In the genomic region with DNA sequence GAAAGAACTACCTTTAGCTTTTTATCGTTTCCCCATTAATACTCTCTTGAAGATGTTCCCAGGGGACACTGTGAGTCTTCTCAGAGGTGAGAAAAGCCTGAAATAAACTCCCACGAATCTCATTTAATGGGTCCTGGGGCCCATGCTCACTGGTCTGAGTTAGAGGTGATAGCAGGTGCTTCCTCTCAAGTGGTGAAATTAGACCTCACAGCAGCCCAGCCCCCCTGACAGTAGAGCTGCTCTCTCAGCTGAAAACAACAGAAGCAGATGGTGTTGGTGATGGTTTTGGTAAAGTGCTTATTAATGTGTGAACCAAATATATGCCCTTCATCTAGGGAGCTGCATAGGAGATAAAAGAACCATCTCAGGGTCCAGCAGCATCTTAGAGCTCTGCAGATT, we compare ENCODE assay signal across 8 cellular contexts.
DNase-seq lines count a peak whose midpoint lies in the region; ATAC-seq and TF ChIP-seq lines count a peak whose summit lies in the region.

No MANE protein-coding gene starts in this region.

- no peak for TF ChIP-seq POLR2A in tibial nerve (IDR thresholded peaks at IDR 0.05)

- peak overlapping the region; percentile 65 for H3K4me2 ChIP-seq in DND-41 (ENCODE audit: insufficient read depth, low read length)

- peaks cover 14% of the 10 kb centered on the region for H3K4me1 Mint-ChIP-seq in activated CD4-positive, alpha-beta memory T cell treated with anti-CD3 and anti-CD28 coated beads for 36 hours (ENCODE audit: low read depth)

- WGBS in tibial nerve, 2 donors = 52% methylated on average over 2 of the region's 2 CpGs

- H3K4me3 ChIP-seq in DND-41 (ENCODE audit: low read depth in 1 of 2, low read length in 2 of 2) (peak overlapping the region in 1 of 2 experiments; percentile 35; a peak in 2 of 4 replicates), duodenal mucosa (ENCODE audit: low read depth in 1 of 2, low read length in 2 of 2) (peak overlapping the region; percentile 40 to 44), tibial nerve (no peak overlapping the region)

- H3K4me1 ChIP-seq in DND-41 (ENCODE audit: insufficient read depth, low read length) (peaks cover 64% of the 10 kb centered on the region), duodenal mucosa (ENCODE audit: control insufficient read depth in 1 of 2, insufficient read depth in 2 of 2, low read length in 2 of 2) (peaks cover 4 to 8% of the 10 kb centered on the region in 2 donors), tibial nerve (peaks cover 0 to 3% (median 0%) of the 10 kb centered on the region in 4 donors)

- H3K27ac Mint-ChIP-seq in activated CD4-positive, alpha-beta memory T cell treated with anti-CD3 and anti-CD28 coated beads for 36 hours = no peak overlapping the region

- H3K27ac ChIP-seq in DND-41 (ENCODE audit: low read length) = peak overlapping the region; percentile 77
- H3K27ac ChIP-seq in duodenal mucosa (ENCODE audit: low read depth, low read length) = no peak overlapping the region
- H3K27ac ChIP-seq in tibial nerve = peak overlapping the region in 1 of 4 donors; percentile 23

- no peaks in the 10 kb centered on the region for H3K9me3 Mint-ChIP-seq in activated CD4-positive, alpha-beta memory T cell treated with anti-CD3 and anti-CD28 coated beads for 36 hours

- no peaks in the 10 kb centered on the region for H3K9me3 ChIP-seq in DND-41 (ENCODE audit: insufficient read depth, low read length, severe bottlenecking)
- H3K9me3 ChIP-seq in duodenal mucosa (ENCODE audit: control insufficient read depth in 1 of 2, low read length in 2 of 2) = no peaks in the 10 kb centered on the region
- no peaks in the 10 kb centered on the region for H3K9me3 ChIP-seq in tibial nerve

- H3K9ac ChIP-seq in DND-41 (ENCODE audit: low read depth, low read length) = peak overlapping the region; percentile 37
- no peak overlapping the region for H3K9ac ChIP-seq in duodenal mucosa (ENCODE audit: low read depth in 1 of 2, low read length in 2 of 2)

- no peak overlapping the region for H3K4me3 Mint-ChIP-seq in activated CD4-positive, alpha-beta memory T cell treated with anti-CD3 and anti-CD28 coated beads for 36 hours

- H3K79me2 ChIP-seq in DND-41 (ENCODE audit: insufficient read depth, low read length) = no peaks in the 10 kb centered on the region

- DNase-seq in DND-41 (peak; percentile 84), tibial nerve (ENCODE audit: low spot score in 2 of 2) (no peak), kidney glomerular epithelial cell (lab: John Stamatoyannopoulos, UW) (no peak), NCI-H82 treated with DMSO at 0.1 percent for 48 hours (lab: John Stamatoyannopoulos, UW; ENCODE audit: unreplicated experiment) (no peak)
- DNase-seq in activated CD4-positive, alpha-beta memory T cell treated with anti-CD3 and anti-CD28 coated beads for 36 hours = no peak

- H3K27me3 Mint-ChIP-seq in activated CD4-positive, alpha-beta memory T cell treated with anti-CD3 and anti-CD28 coated beads for 36 hours = peaks cover 10% of the 10 kb centered on the region

- ATAC-seq in DND-41 (ENCODE audit: insufficient read depth, low read depth) (peak; percentile 84), GM19452 (IDR thresholded peaks at IDR 0.05; ENCODE audit: unreplicated experiment) (peak; percentile 73), HG03378 (IDR thresholded peaks at IDR 0.05; ENCODE audit: unreplicated experiment) (peak; percentile 72)

- H3K36me3 Mint-ChIP-seq in activated CD4-positive, alpha-beta memory T cell treated with anti-CD3 and anti-CD28 coated beads for 36 hours = no peaks in the 10 kb centered on the region

- intact Hi-C loops in activated CD4-positive, alpha-beta memory T cell treated with anti-CD3 and anti-CD28 coated beads for 36 hours (cut with micrococcal nuclease) = no loop called here

- CTCF ChIA-PET in activated CD4-positive, alpha-beta memory T cell treated with anti-CD3 and anti-CD28 coated beads for 36 hours (lab: Charles Lee) = interaction anchor here (0.6 to 2.0 kb wide), 3 partner anchors 11 to 162 kb away, joined by 3 to 7 read pairs (median 3); no protein-coding TSS in a partner anchor

- no peaks in the 10 kb centered on the region for H3K36me3 ChIP-seq in DND-41 (ENCODE audit: insufficient read depth, low read length)
- H3K36me3 ChIP-seq in duodenal mucosa (ENCODE audit: control insufficient read depth in 1 of 2, insufficient read depth in 2 of 2, low read length in 2 of 2) = no peaks in the 10 kb centered on the region
- no peaks in the 10 kb centered on the region for H3K36me3 ChIP-seq in tibial nerve

- TF ChIP-seq EP300 in tibial nerve (IDR thresholded peaks at IDR 0.05) = no peak

- H4K20me1 ChIP-seq in DND-41 (ENCODE audit: insufficient read depth, low read length) = no peaks in the 10 kb centered on the region

- POLR2A ChIA-PET in activated CD4-positive, alpha-beta memory T cell treated with anti-CD3 and anti-CD28 coated beads for 36 hours (lab: Charles Lee) = no interaction called here

- TF ChIP-seq CTCF in DND-41 (IDR thresholded peaks at IDR 0.05; ENCODE audit: borderline replicate concordance, extremely low read depth, low read length, poor library complexity, severe bottlenecking) (no peak), tibial nerve (IDR thresholded peaks at IDR 0.05) (no peak)

- peak overlapping the region; percentile 75 for H2AFZ ChIP-seq in DND-41 (ENCODE audit: low read depth, low read length)

- H3K27me3 ChIP-seq in DND-41 (ENCODE audit: insufficient read depth, low read length, poor library complexity) (no peaks in the 10 kb centered on the region), duodenal mucosa (ENCODE audit: control insufficient read depth in 1 of 2, insufficient read depth in 2 of 2, low read length in 2 of 2) (peaks cover 0 to 2% of the 10 kb centered on the region in 2 donors), tibial nerve (no peaks in the 10 kb centered on the region)

Comparison
In these comparisons a context has a peak if more than half of its experiments do, and no peak if none do; other contexts are left out.
1. H3K4me3 ChIP-seq: peak in duodenal mucosa (2 of 2); none in tibial nerve (0 of 4).
2. Peak in every context shown above with its lines, with median percentiles within 50 percentile points of each other: ATAC-seq.